21 cellular contexts compared by ENCODE assay signal in genomic region chr14:33580221-33580749, GRCh38.
"Had no signal": no experiment of that assay in that cellular context is flagged by ENCODE, and none has a peak within 500 bp of the region (broad histone marks: within the 10 kb centered on the region; RNA-seq: fewer than 3 reads in every experiment).

No MANE protein-coding gene starts in this region.

- H3K27ac ChIP-seq: RWPE1 had no signal

- ATAC-seq: Panc1, PC-3 had no signal

- H3K9ac ChIP-seq: SK-N-SH had no signal

- H3K4me2 ChIP-seq: SK-N-SH had no signal

- DNase-seq: KBM-7; MV-4-11; NCI-H1048; NCI-H1105; NCI-H1436 treated with DMSO at 0.1 percent for 48 hours; NCI-H1694; NCI-H2029; NCI-H2081 treated with DMSO at 0.1 percent for 48 hours; NCI-H2171; NCI-H226; NCI-H446; NCI-H510A; NCI-H524 treated with DMSO at 0.1 percent for 48 hours; NCI-H69; NCI-H774; NK-92 treated with Interleukin-12 subunit alpha and Interleukin-12 subunit beta, amount 100 ng/mL, for 24 hours; PC-3; SHP77; SK-N-SH had no signal

- H3K9me3 ChIP-seq: SK-N-SH had no signal
